In genomic region chr1:50458507-50458906, GRCh38 we compare ENCODE assay signal across 29 cellular contexts. TPM values are rescaled to one million over a fixed set of nuclear protein-coding genes. Genes with fewer than 3 reads are reported as not detected.
A peak's percentile ranks its signal among the peaks of the same experiment; 100 is the strongest.
DNase-seq lines count a peak whose midpoint lies in the region; TF ChIP-seq lines count a peak whose summit lies in the region.
"Had no signal": no experiment of that assay in that cellular context is flagged by ENCODE, and none has a peak within 500 bp of the region (broad histone marks: within the 10 kb centered on the region; RNA-seq: fewer than 3 reads in every experiment).

No MANE protein-coding gene starts in this region.

- H3K36me3 ChIP-seq in BLaER1: 0 out of 2 replicates have a peak, but pooled peaks cover 7% of the 10 kb centered on the region

- POLR2A ChIA-PET in GM10248 (lab: Yijun Ruan, JAX): no interaction called here

- no peaks in the 10 kb centered on the region for H3K9me3 Mint-ChIP-seq in immature natural killer cell
- no peaks in the 10 kb centered on the region for H3K9me3 Mint-ChIP-seq in activated naive CD4-positive, alpha-beta T cell treated with anti-CD3 and anti-CD28 coated beads for 36 hours
- H3K9me3 Mint-ChIP-seq in activated T-cell treated with anti-CD3 and anti-CD28 coated beads, Interleukin-2, amount 50 U/mL, for 24 hours: no peaks in the 10 kb centered on the region
- H3K9me3 Mint-ChIP-seq: activated CD8-positive, alpha-beta T cell treated with anti-CD3 and anti-CD28 coated beads for 36 hours; CD14-positive monocyte; endodermal cell had no signal

- H3K4me2 ChIP-seq in BLaER1: peak overlapping the region; percentile 38
- H3K4me2 ChIP-seq: A549 had no signal

- H3K4me3 ChIP-seq in BLaER1 (no peak overlapping the region), dorsolateral prefrontal cortex (no peak overlapping the region)
- H3K4me3 ChIP-seq: A549, coronary artery, esophagus squamous epithelium, SJSA1, stomach, tibial nerve had no signal

- H3K4me1 Mint-ChIP-seq in immature natural killer cell: peaks cover 20 to 30% of the 10 kb centered on the region in 2 donors
- peaks cover 3% of the 10 kb centered on the region for H3K4me1 Mint-ChIP-seq in activated naive CD4-positive, alpha-beta T cell treated with anti-CD3 and anti-CD28 coated beads for 36 hours (ENCODE audit: low read depth)
- peaks cover 7% of the 10 kb centered on the region for H3K4me1 Mint-ChIP-seq in activated T-cell treated with anti-CD3 and anti-CD28 coated beads, Interleukin-2, amount 50 U/mL, for 24 hours (ENCODE audit: low read depth)

- H3K4me3 Mint-ChIP-seq in immature natural killer cell: peak overlapping the region in 3 of 5 donors; percentile 1 to 34 (median 21)
- H3K4me3 Mint-ChIP-seq in activated naive CD4-positive, alpha-beta T cell treated with anti-CD3 and anti-CD28 coated beads for 36 hours: no peak overlapping the region
- no peak overlapping the region for H3K4me3 Mint-ChIP-seq in activated T-cell treated with anti-CD3 and anti-CD28 coated beads, Interleukin-2, amount 50 U/mL, for 24 hours
- H3K4me3 Mint-ChIP-seq: activated CD8-positive, alpha-beta T cell treated with anti-CD3 and anti-CD28 coated beads for 36 hours; CD14-positive monocyte; endodermal cell had no signal

- H3K27me3 Mint-ChIP-seq in immature natural killer cell (ENCODE audit: low read depth in 3 of 3): peaks cover 0 to 2% (median 1%) of the 10 kb centered on the region in 3 donors
- H3K27me3 Mint-ChIP-seq in activated naive CD4-positive, alpha-beta T cell treated with anti-CD3 and anti-CD28 coated beads for 36 hours (ENCODE audit: low read depth): no peaks in the 10 kb centered on the region
- no peaks in the 10 kb centered on the region for H3K27me3 Mint-ChIP-seq in activated T-cell treated with anti-CD3 and anti-CD28 coated beads, Interleukin-2, amount 50 U/mL, for 24 hours
- H3K27me3 Mint-ChIP-seq: activated CD8-positive, alpha-beta T cell treated with anti-CD3 and anti-CD28 coated beads for 36 hours had no signal

- H3K27ac ChIP-seq in BLaER1 (no peak overlapping the region), dorsolateral prefrontal cortex (no peak overlapping the region)
- H3K27ac ChIP-seq: A549, coronary artery, esophagus squamous epithelium, SJSA1, stomach, tibial nerve had no signal

- peaks cover 3 to 22% (median 4%) of the 10 kb centered on the region in 3 donors for H3K36me3 Mint-ChIP-seq in immature natural killer cell
- peaks cover 5% of the 10 kb centered on the region for H3K36me3 Mint-ChIP-seq in activated naive CD4-positive, alpha-beta T cell treated with anti-CD3 and anti-CD28 coated beads for 36 hours (ENCODE audit: low read depth)
- peaks cover 32% of the 10 kb centered on the region for H3K36me3 Mint-ChIP-seq in activated T-cell treated with anti-CD3 and anti-CD28 coated beads, Interleukin-2, amount 50 U/mL, for 24 hours (ENCODE audit: low read depth)

- no peaks in the 10 kb centered on the region for H4K20me1 ChIP-seq in BLaER1

- peaks cover 15% of the 10 kb centered on the region for H3K4me1 ChIP-seq in BLaER1
- H3K4me1 ChIP-seq: A549, esophagus squamous epithelium, SJSA1, stomach, tibial nerve had no signal

- CTCF ChIA-PET in activated naive CD4-positive, alpha-beta T cell treated with anti-CD3 and anti-CD28 coated beads for 36 hours (lab: Charles Lee): no interaction called here
- CTCF ChIA-PET in GM10248 (lab: Yijun Ruan, JAX): interaction anchor here (0.8 to 1.2 kb wide), 3 partner anchors 13 to 44 kb away, joined by 3 read pairs; no protein-coding TSS in a partner anchor

- no peaks in the 10 kb centered on the region for H3K9me3 ChIP-seq in BLaER1
- H3K9me3 ChIP-seq: A549, esophagus squamous epithelium, SJSA1, stomach, tibial nerve had no signal

- H3K27ac Mint-ChIP-seq in immature natural killer cell: peak overlapping the region in 3 of 6 donors; percentile 11 to 43 (median 16)
- no peak overlapping the region for H3K27ac Mint-ChIP-seq in activated naive CD4-positive, alpha-beta T cell treated with anti-CD3 and anti-CD28 coated beads for 36 hours
- H3K27ac Mint-ChIP-seq in activated T-cell treated with anti-CD3 and anti-CD28 coated beads, Interleukin-2, amount 50 U/mL, for 24 hours: no peak overlapping the region
- H3K27ac Mint-ChIP-seq: activated CD8-positive, alpha-beta T cell treated with anti-CD3 and anti-CD28 coated beads for 36 hours; endodermal cell had no signal

- peak; percentile 90 to 93 for DNase-seq in Kasumi-1 (lab: John Stamatoyannopoulos, UW)
- DNase-seq in SIG-M5 treated with dmso at 0.1 percent for 504 hours (lab: John Stamatoyannopoulos, UW; ENCODE audit: unreplicated experiment): peak; percentile 81
- peak; percentile 2 to 12 (median 3) for DNase-seq in immature natural killer cell
- DNase-seq in activated naive CD4-positive, alpha-beta T cell treated with anti-CD3 and anti-CD28 coated beads for 36 hours: no peak
- no peak for DNase-seq in activated T-cell treated with anti-CD3 and anti-CD28 coated beads, Interleukin-2, amount 50 U/mL, for 24 hours
- DNase-seq in dorsolateral prefrontal cortex: no peak
- no peak for DNase-seq in GM10248 (ENCODE audit: extremely low spot score)
- DNase-seq: activated CD8-positive, alpha-beta T cell treated with anti-CD3 and anti-CD28 coated beads for 36 hours; activated gamma-delta T cell treated with Interleukin-2 at 50 U/mL for 16 hours; endodermal cell; esophagus squamous epithelium; HCEC 1CT; IMR-90; left colon; mesenchymal stem cell; NCI-H187; NCI-H226; NCI-H774; right cardiac atrium; stimulated activated CD4-positive, alpha-beta T cell treated with anti-CD3 and anti-CD28 coated beads, Interleukin-12 subunit alpha, Interleukin-12 subunit beta, amount 100 ng/mL, for 4 hours; stimulated activated CD4-positive, alpha-beta T cell treated with anti-CD3 and anti-CD28 coated beads, Interleukin-4, amount 100 ng/mL, for 4 hours; stomach had no signal

- no peak for TF ChIP-seq CTCF in dorsolateral prefrontal cortex (IDR thresholded peaks at IDR 0.05 in 54 of 56, conservative IDR thresholded peaks at IDR 0.05 in 2 of 56; ENCODE audit: low read depth in 1 of 56, partially characterized antibody in 56 of 56)
- no peak for TF ChIP-seq CTCF in GM10248 (IDR thresholded peaks at IDR 0.05; ENCODE audit: control extremely low read depth, extremely low read depth, low read depth, missing control alignments)

- H3K27me3 ChIP-seq in BLaER1 (no peaks in the 10 kb centered on the region), dorsolateral prefrontal cortex (no peaks in the 10 kb centered on the region)
- H3K27me3 ChIP-seq: esophagus squamous epithelium, SJSA1, stomach, tibial nerve had no signal

- intact Hi-C loops in activated naive CD4-positive, alpha-beta T cell treated with anti-CD3 and anti-CD28 coated beads for 36 hours (cut with micrococcal nuclease): no loop called here
- intact Hi-C loops in dorsolateral prefrontal cortex (cut with DNase I): no loop called here

- H3K9ac ChIP-seq in BLaER1: no peak overlapping the region

RNA-seq across cellular contexts. Expression of gene DMRTA2, which starts 35.3 kb away (rescaled TPM):
- polyA plus RNA-seq in immature natural killer cell: not detected
- total RNA-seq in activated naive CD4-positive, alpha-beta T cell treated with anti-CD3 and anti-CD28 coated beads for 36 hours: under 1 TPM in 1 of 2 experiments, not detected in 1; 0.07 TPM
- total RNA-seq in dorsolateral prefrontal cortex: 1 to 10 TPM in 17 of 120 experiments, under 1 TPM in 96, not detected in 7; 0.13 to 2.9 (median 0.49) TPM
- total RNA-seq: activated CD8-positive, alpha-beta T cell treated with anti-CD3 and anti-CD28 coated beads for 36 hours; IMR-90; omental fat pad; right cardiac atrium; tibial nerve had no signal
- polyA plus RNA-seq: CD14-positive monocyte had no signal

Comparison
In these comparisons a context has a peak if more than half of its experiments do, and no peak if none do; other contexts are left out.
1. DNase-seq: peak in Kasumi-1 (2 of 2), SIG-M5 treated with dmso at 0.1 percent for 504 hours (single experiment) and immature natural killer cell (3 of 3); none in activated naive CD4-positive, alpha-beta T cell treated with anti-CD3 and anti-CD28 coated beads for 36 hours (single experiment), activated T-cell treated with anti-CD3 and anti-CD28 coated beads, Interleukin-2, amount 50 U/mL, for 24 hours (single experiment), dorsolateral prefrontal cortex (0 of 10) and GM10248 (single experiment).
2. H3K4me3 Mint-ChIP-seq: peak in immature natural killer cell (3 of 5); none in activated naive CD4-positive, alpha-beta T cell treated with anti-CD3 and anti-CD28 coated beads for 36 hours (single experiment) and activated T-cell treated with anti-CD3 and anti-CD28 coated beads, Interleukin-2, amount 50 U/mL, for 24 hours (single experiment).